8 cellular contexts compared by ENCODE assay signal in genomic region chrX:155263854-155264628, GRCh38. TPM values are rescaled to one million over a fixed set of nuclear protein-coding genes. Genes with fewer than 3 reads are reported as not detected.
DNase-seq lines count a peak whose midpoint lies in the region; ATAC-seq lines count a peak whose summit lies in the region.

A gene with protein sequence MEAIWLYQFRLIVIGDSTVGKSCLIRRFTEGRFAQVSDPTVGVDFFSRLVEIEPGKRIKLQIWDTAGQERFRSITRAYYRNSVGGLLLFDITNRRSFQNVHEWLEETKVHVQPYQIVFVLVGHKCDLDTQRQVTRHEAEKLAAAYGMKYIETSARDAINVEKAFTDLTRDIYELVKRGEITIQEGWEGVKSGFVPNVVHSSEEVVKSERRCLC (minus strand): TSS chrX:155264491. CDS start chrX:155264288, 203 bp downstream.

- no peaks in the 10 kb centered on the region for H3K4me1 ChIP-seq in mesodermal cell (ENCODE audit: control insufficient read depth, insufficient read depth, low read length, poor library complexity, severe bottlenecking)

- H3K9me3 ChIP-seq in mesodermal cell (ENCODE audit: control insufficient read depth, low read length): no peaks in the 10 kb centered on the region

- WGBS in mesodermal cell (ENCODE audit: insufficient coverage in 2 of 2), 2 experiments: 0 to 1% methylated on average over 11 to 34 of the region's 58 CpGs

- ATAC-seq in GM18907 (IDR thresholded peaks at IDR 0.05; ENCODE audit: unreplicated experiment) (peak; percentile 93), HG03159 (IDR thresholded peaks at IDR 0.05; ENCODE audit: unreplicated experiment) (peak; percentile 85)
- ATAC-seq in effector memory CD8-positive, alpha-beta T cell (replicated peaks): peak; percentile 94

- H3K4me3 Mint-ChIP-seq in effector memory CD8-positive, alpha-beta T cell: peak within 1 kb of the TSS; percentile 81 to 85

- H3K9me3 Mint-ChIP-seq in effector memory CD8-positive, alpha-beta T cell: no peaks in the 10 kb centered on the region

- peaks cover 10 to 20% of the 10 kb centered on the region in 2 donors for H3K4me1 Mint-ChIP-seq in effector memory CD8-positive, alpha-beta T cell (ENCODE audit: low read depth in 2 of 2)

- peak within 1 kb of the TSS; percentile 84 to 94 for H3K27ac Mint-ChIP-seq in effector memory CD8-positive, alpha-beta T cell

- H3K36me3 Mint-ChIP-seq in effector memory CD8-positive, alpha-beta T cell (ENCODE audit: insufficient read depth): no peaks in the 10 kb centered on the region

- peak; percentile 64 for DNase-seq in AG20443 (ENCODE audit: low spot score)
- peak; percentile 83 for DNase-seq in NCI-H460 (ENCODE audit: extremely low read depth, low read depth)
- DNase-seq in activated CD8-positive, alpha-beta memory T cell treated with anti-CD3 and anti-CD28 coated beads for 24 hours: peak; percentile 86
- DNase-seq in effector memory CD8-positive, alpha-beta T cell: peak; percentile 42 to 55 (median 54)
- DNase-seq in stimulated activated CD8-positive, alpha-beta memory T cell treated with anti-CD3 and anti-CD28 coated beads, Interleukin-15, amount 100 ng/mL, for 4 hours (ENCODE audit: low read depth in 2 of 2): peak; percentile 40 to 58

- no peak within 1 kb of the TSS for H3K27ac ChIP-seq in mesodermal cell (ENCODE audit: low read depth, low read length, severe bottlenecking)

- H3K36me3 ChIP-seq in mesodermal cell (ENCODE audit: control insufficient read depth, insufficient read depth, low read length): no peaks in the 10 kb centered on the region

- H3K4me3 ChIP-seq in mesodermal cell (ENCODE audit: extremely low read depth, insufficient read depth, low read length, poor library complexity, severe bottlenecking): peak within 1 kb of the TSS; percentile 40

- H3K27me3 Mint-ChIP-seq in effector memory CD8-positive, alpha-beta T cell: no peaks in the 10 kb centered on the region

RNA-seq across cellular contexts. Expression of the gene that starts here (rescaled TPM):
- 47.7 TPM in 2 replicates for total RNA-seq in NCI-H460 (2014; rRNA removed; shearing (Covaris generic))
- 13.8 and 20.0 TPM in 2 replicates for polyA plus RNA-seq in NCI-H460 (2014; cell fraction: nucleus; rRNA removed)
- polyA plus RNA-seq in mesodermal cell (2013, experiment 1 of 2): 2.2 TPM
- polyA plus RNA-seq in mesodermal cell (2013, experiment 2 of 2): 1.7 TPM
